In the genomic region with DNA sequence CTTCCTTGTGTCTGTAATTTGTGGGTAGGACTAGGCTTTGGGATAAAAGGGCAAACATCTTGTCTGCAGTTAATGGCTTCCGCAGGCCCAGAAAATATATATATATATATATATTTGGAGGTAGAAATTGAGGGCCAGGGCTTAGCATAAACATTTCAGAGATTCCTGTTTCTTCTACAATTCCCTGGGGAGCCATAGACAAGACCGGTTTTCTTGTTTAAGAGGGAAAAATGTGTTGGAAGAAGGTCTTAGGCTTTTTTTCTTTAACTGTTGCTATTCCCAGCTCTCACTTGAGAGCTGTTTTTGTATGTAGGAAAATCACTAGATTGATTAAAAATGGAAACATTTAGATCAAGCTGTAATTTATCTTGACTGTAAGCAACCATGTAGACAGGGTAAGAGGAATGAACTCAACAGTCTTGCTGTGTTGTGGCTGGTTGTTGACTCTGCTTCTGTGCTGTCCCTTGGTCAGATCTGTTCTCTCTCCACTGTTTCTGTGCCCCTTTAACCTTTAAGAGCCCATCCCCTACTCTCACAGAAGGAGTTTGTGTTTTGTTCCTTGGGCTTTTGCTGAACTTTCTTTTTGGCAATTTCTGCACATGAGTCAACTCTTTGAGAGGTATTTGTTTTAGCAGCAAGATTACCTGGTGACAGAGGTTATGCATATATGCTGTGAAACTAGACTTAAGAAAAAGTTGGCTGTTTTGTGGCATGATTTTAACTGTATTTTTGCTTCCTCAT, we compare ENCODE assay signal across 1 cellular context.
TF ChIP-seq lines count a peak whose summit lies in the region.

No MANE protein-coding gene starts in this region.

TF ChIP-seq in endothelial cell of umbilical vein, 7 proteins besides CTCF, POLR2A, EP300 and RAD21:
- no peak for TF ChIP-seq MYC (IDR thresholded peaks at IDR 0.05; ENCODE audit: low read depth, low read length)
- no peak for TF ChIP-seq FOS (IDR thresholded peaks at IDR 0.05; ENCODE audit: borderline replicate concordance, insufficient read depth, low read length)
- TF ChIP-seq MAX (IDR thresholded peaks at IDR 0.05; ENCODE audit: insufficient read depth, insufficient read length), result no peak
- TF ChIP-seq POLR2AphosphoS5 (IDR thresholded peaks at IDR 0.05; ENCODE audit: insufficient read depth, low read depth, low read length), result no peak
- TF ChIP-seq JUN (IDR thresholded peaks at IDR 0.05; ENCODE audit: borderline replicate concordance, insufficient read depth, insufficient read length, low read depth), result no peak
- no peak for TF ChIP-seq GATA2 (IDR thresholded peaks at IDR 0.05; ENCODE audit: insufficient read depth, insufficient read length, low read depth, low read length)
- no peak for TF ChIP-seq EZH2 (IDR thresholded peaks at IDR 0.05; ENCODE audit: borderline replicate concordance, low read depth, low read length, severe bottlenecking)
